ENCODE assay signal across 8 cellular contexts in the genomic region with DNA sequence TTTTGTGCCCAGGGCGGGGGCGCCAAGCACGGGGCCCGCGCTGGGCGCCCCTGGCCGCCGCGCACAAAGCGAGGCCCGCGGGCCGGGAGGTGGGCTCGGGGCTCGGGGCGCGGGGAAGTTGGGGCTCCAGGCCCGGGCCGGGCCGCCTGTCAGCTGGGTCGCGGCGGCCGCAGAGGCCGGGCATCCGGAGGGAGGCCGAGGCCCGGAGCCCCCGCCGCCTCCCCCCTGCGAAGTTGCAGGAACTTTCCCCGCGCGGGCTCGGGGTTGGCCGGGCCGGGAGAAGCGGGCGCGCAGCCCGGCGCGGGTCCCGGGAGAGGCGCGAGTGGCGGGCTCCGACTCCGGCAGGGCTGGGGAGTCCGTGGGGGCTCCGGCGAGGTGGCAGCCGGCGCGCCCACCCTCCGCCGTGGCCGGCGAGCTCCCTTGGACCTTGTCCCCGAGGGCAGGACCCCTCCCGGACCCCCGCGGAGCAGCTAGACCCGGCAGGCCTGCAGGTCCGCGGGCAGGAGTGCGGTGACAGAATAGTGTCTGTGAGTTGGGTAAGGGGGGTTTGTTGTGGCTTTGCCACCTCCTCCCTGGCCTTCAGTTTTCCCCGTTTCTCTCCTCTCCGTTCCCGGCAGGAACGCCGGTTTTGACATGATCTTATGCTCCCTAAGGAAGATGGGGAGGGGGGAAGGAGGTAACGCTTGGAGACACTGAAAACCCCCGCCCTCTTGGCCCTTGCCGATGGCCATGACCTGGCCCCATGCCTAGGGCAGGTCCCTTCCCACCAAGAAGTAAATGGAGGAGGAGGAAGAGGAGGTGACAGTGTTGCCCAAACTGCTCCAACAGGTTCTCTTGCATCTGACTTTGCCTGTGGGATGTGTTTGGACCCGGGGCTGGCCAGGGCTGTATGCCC. TPM values are rescaled to one million over a fixed set of nuclear protein-coding genes. Genes with fewer than 3 reads are reported as not detected.
DNase-seq lines count a peak whose midpoint lies in the region; ATAC-seq and TF ChIP-seq lines count a peak whose summit lies in the region.

No MANE protein-coding gene starts in this region.

- WGBS in iPS DF 6.9 (ENCODE audit: insufficient coverage, insufficient read length) = no CpG with 5 or more reads among the region's 76 CpGs

- H3K9me2 ChIP-seq in Karpas-422 (replicated peaks; ENCODE audit: insufficient read depth, low read length) = no peaks in the 10 kb centered on the region

- DNase-seq in AG04449 (ENCODE audit: low read depth, low spot score) = no peak
- peak; percentile 63 for DNase-seq in Karpas-422
- no peak for DNase-seq in ascending aorta (ENCODE audit: low spot score in 2 of 2)
- no peak for DNase-seq in iPS DF 6.9 (ENCODE audit: low read depth, low spot score)
- DNase-seq in NCI-H2029 (lab: John Stamatoyannopoulos, UW) = no peak
- no peak for DNase-seq in SHP77 (lab: John Stamatoyannopoulos, UW)

- H3K79me2 ChIP-seq in Karpas-422 (ENCODE audit: low read length) = peaks cover 62% of the 10 kb centered on the region

- H4K20me1 ChIP-seq in Karpas-422 (ENCODE audit: insufficient read depth, low read depth, low read length) = no peaks in the 10 kb centered on the region

- H3K9ac ChIP-seq in Karpas-422 (ENCODE audit: low read length) = peak overlapping the region; percentile 91
- peak overlapping the region; percentile 70 to 90 (median 79) for H3K9ac ChIP-seq in skeletal muscle tissue (ENCODE audit: low read depth in 1 of 3, low read length in 3 of 3)

- no peaks in the 10 kb centered on the region for H3K9me3 ChIP-seq in Karpas-422 (ENCODE audit: low read length)
- no peaks in the 10 kb centered on the region for H3K9me3 ChIP-seq in ascending aorta
- no peaks in the 10 kb centered on the region for H3K9me3 ChIP-seq in iPS DF 6.9 (ENCODE audit: control insufficient read depth, insufficient read depth, low read length)
- H3K9me3 ChIP-seq in skeletal muscle tissue (ENCODE audit: control insufficient read depth in 3 of 3, low read length in 3 of 3) = no peaks in the 10 kb centered on the region

- intact Hi-C loops in ascending aorta (cut with DNase I) = loop anchor here (2.0 to 10.0 kb wide), 3 partner anchors 388 to 1938 kb away; partner anchors contain the start of gene PTCH1

- H3K4me3 ChIP-seq in AG04449 (ENCODE audit: low read depth, low read length) (peak overlapping the region; percentile 70), Karpas-422 (ENCODE audit: low read length) (peak overlapping the region; percentile 94), ascending aorta (peak overlapping the region; percentile 81 to 98), iPS DF 6.9 (ENCODE audit: low read length) (peak overlapping the region; percentile 97; the same call in 1 of the 2 replicates), skeletal muscle tissue (ENCODE audit: low read length in 3 of 3) (peak overlapping the region; percentile 75 to 81 (median 77))

- no peak overlapping the region for H2AFZ ChIP-seq in Karpas-422 (ENCODE audit: low read length)

- H3K27me3 ChIP-seq in Karpas-422 (ENCODE audit: low read length) = no peaks in the 10 kb centered on the region
- H3K27me3 ChIP-seq in ascending aorta = no peaks in the 10 kb centered on the region
- H3K27me3 ChIP-seq in iPS DF 6.9 (ENCODE audit: control insufficient read depth, insufficient read depth, low read length) = no peaks in the 10 kb centered on the region
- no peaks in the 10 kb centered on the region for H3K27me3 ChIP-seq in skeletal muscle tissue (ENCODE audit: control insufficient read depth in 3 of 3, insufficient read depth in 3 of 3, low read length in 3 of 3)

- H3K27ac ChIP-seq in Karpas-422 (ENCODE audit: low read length) = peak overlapping the region; percentile 24; the same call in 1 of the 2 replicates
- H3K27ac ChIP-seq in ascending aorta = peak overlapping the region; percentile 80 to 97
- no peak overlapping the region for H3K27ac ChIP-seq in iPS DF 6.9 (ENCODE audit: low read length)
- peak overlapping the region; percentile 75 for H3K27ac ChIP-seq in skeletal muscle tissue (ENCODE audit: low read depth, low read length)

- POLR2A ChIA-PET in AG04449 (lab: Yijun Ruan, JAX) = interaction anchor here (0.6 kb wide), 1 partner anchor 11 kb away, joined by 3 read pairs; no protein-coding TSS in a partner anchor

- CTCF ChIA-PET in AG04449 (lab: Yijun Ruan, JAX) = interaction anchor here (1.8 kb wide), 1 partner anchor 9 kb away, joined by 3 read pairs; no protein-coding TSS in a partner anchor

- no peak for TF ChIP-seq CTCF in AG04449 (IDR thresholded peaks at IDR 0.05; ENCODE audit: insufficient read depth, low read length, missing control alignments)
- TF ChIP-seq CTCF in ascending aorta (IDR thresholded peaks at IDR 0.05) = no peak

- peak; percentile 17 for ATAC-seq in GM18907 (IDR thresholded peaks at IDR 0.05; ENCODE audit: unreplicated experiment)

- peaks cover 30% of the 10 kb centered on the region for H3K4me1 ChIP-seq in Karpas-422 (ENCODE audit: low read length)
- peaks cover 9 to 34% of the 10 kb centered on the region in 2 donors for H3K4me1 ChIP-seq in ascending aorta
- peaks cover 7% of the 10 kb centered on the region for H3K4me1 ChIP-seq in iPS DF 6.9 (ENCODE audit: control insufficient read depth, insufficient read depth, low read length)
- H3K4me1 ChIP-seq in skeletal muscle tissue (ENCODE audit: control insufficient read depth in 3 of 3, insufficient read depth in 3 of 3, low read length in 3 of 3) = peaks cover 47 to 61% (median 59%) of the 10 kb centered on the region in 3 donors

- peak overlapping the region; percentile 79 for H3K4me2 ChIP-seq in Karpas-422 (ENCODE audit: low read depth, low read length, poor library complexity, severe bottlenecking)

- H3K36me3 ChIP-seq in Karpas-422 (ENCODE audit: insufficient read depth, low read length) (no peaks in the 10 kb centered on the region), ascending aorta (no peaks in the 10 kb centered on the region), iPS DF 6.9 (ENCODE audit: control insufficient read depth, insufficient read depth, low read length) (no peaks in the 10 kb centered on the region), skeletal muscle tissue (ENCODE audit: control insufficient read depth in 3 of 3, insufficient read depth in 3 of 3, low read length in 3 of 3) (no peaks in the 10 kb centered on the region)

RNA-seq across cellular contexts. Expression of gene PHF2, which starts 0.9 kb away (rescaled TPM):
- total RNA-seq in Karpas-422 (2014; rRNA removed; shearing (Covaris generic); ENCODE audit: low replicate concordance) = 16.1 and 19.8 TPM in 2 replicates
- total RNA-seq in ascending aorta = 45.1 TPM
- total RNA-seq in skeletal muscle tissue = 18.8 TPM
